Comparison of ENCODE assay signal across 15 cellular contexts in genomic region chr6:170393807-170394399, GRCh38.
DNase-seq lines count a peak whose midpoint lies in the region; TF ChIP-seq lines count a peak whose summit lies in the region.
"Had no signal": no experiment of that assay in that cellular context is flagged by ENCODE, and none has a peak within 500 bp of the region (broad histone marks: within the 10 kb centered on the region; RNA-seq: fewer than 3 reads in every experiment).

No MANE protein-coding gene starts in this region.

- no peaks in the 10 kb centered on the region for H3K9me3 Mint-ChIP-seq in activated CD4-positive, alpha-beta T cell treated with anti-CD3 and anti-CD28 coated beads, Interleukin-2, amount 10 ng/mL, durations not matched to agents 7 days and 5 days
- H3K9me3 Mint-ChIP-seq in type B pancreatic cell, result no peaks in the 10 kb centered on the region

- no peak overlapping the region for H3K27ac Mint-ChIP-seq in activated CD4-positive, alpha-beta T cell treated with anti-CD3 and anti-CD28 coated beads, Interleukin-2, amount 10 ng/mL, durations not matched to agents 7 days and 5 days
- no peak overlapping the region for H3K27ac Mint-ChIP-seq in type B pancreatic cell

- DNase-seq in activated CD4-positive, alpha-beta T cell treated with anti-CD3 and anti-CD28 coated beads, Interleukin-2, amount 10 ng/mL, durations not matched to agents 7 days and 5 days, result peak; percentile 10
- DNase-seq in activated CD4-positive, alpha-beta T cell treated with anti-CD3 and anti-CD28 coated beads for 4 hours, result no peak
- no peak for DNase-seq in RWPE1 (ENCODE audit: low spot score)
- DNase-seq in amniotic epithelial cell (ENCODE audit: low read depth), result peak; percentile 38
- DNase-seq in stimulated activated CD4-positive, alpha-beta T cell treated with anti-CD3 and anti-CD28 coated beads, Interleukin-4, amount 100 ng/mL, for 48 hours (ENCODE audit: low read depth in 2 of 2), result peak; percentile 7 to 8
- DNase-seq in type B pancreatic cell (ENCODE audit: extremely low spot score, unreplicated experiment), result no peak
- no peak for DNase-seq in GF-D8 (lab: John Stamatoyannopoulos, UW)
- DNase-seq in OCI-M1 (lab: John Stamatoyannopoulos, UW), result no peak
- DNase-seq: activated naive CD4-positive, alpha-beta T cell; left ventricle myocardium inferior; NCI-H748 treated with DMSO at 0.1 percent for 48 hours; tibial artery; WERI-Rb-1 had no signal

- no peaks in the 10 kb centered on the region for H3K27me3 Mint-ChIP-seq in activated CD4-positive, alpha-beta T cell treated with anti-CD3 and anti-CD28 coated beads, Interleukin-2, amount 10 ng/mL, durations not matched to agents 7 days and 5 days
- H3K27me3 Mint-ChIP-seq in type B pancreatic cell, result no peaks in the 10 kb centered on the region

- H3K4me1 Mint-ChIP-seq in activated CD4-positive, alpha-beta T cell treated with anti-CD3 and anti-CD28 coated beads, Interleukin-2, amount 10 ng/mL, durations not matched to agents 7 days and 5 days, result peaks cover 6% of the 10 kb centered on the region
- peaks cover 4% of the 10 kb centered on the region for H3K4me1 Mint-ChIP-seq in type B pancreatic cell (ENCODE audit: unreplicated experiment)

- CTCF ChIA-PET in activated CD4-positive, alpha-beta T cell treated with anti-CD3 and anti-CD28 coated beads, Interleukin-2, amount 10 ng/mL, durations not matched to agents 7 days and 5 days (lab: Charles Lee), result interaction anchor here (0.6 to 1.2 kb wide), 4 partner anchors 9 to 55 kb away, joined by 3 to 4 read pairs (median 3); no protein-coding TSS in a partner anchor
- CTCF ChIA-PET in RWPE1 (lab: Yijun Ruan, JAX), result interaction anchor here (0.5 kb wide), 1 partner anchor 43 kb away, joined by 3 read pairs; no protein-coding TSS in a partner anchor

- H3K36me3 Mint-ChIP-seq in activated CD4-positive, alpha-beta T cell treated with anti-CD3 and anti-CD28 coated beads, Interleukin-2, amount 10 ng/mL, durations not matched to agents 7 days and 5 days (ENCODE audit: low read depth), result peaks cover 51% of the 10 kb centered on the region
- peaks cover 55% of the 10 kb centered on the region for H3K36me3 Mint-ChIP-seq in type B pancreatic cell

- POLR2A ChIA-PET in activated CD4-positive, alpha-beta T cell treated with anti-CD3 and anti-CD28 coated beads, Interleukin-2, amount 10 ng/mL, durations not matched to agents 7 days and 5 days (lab: Charles Lee), result no interaction called here
- POLR2A ChIA-PET in RWPE1 (lab: Yijun Ruan, JAX; ENCODE audit: low non-redundant PET), result no interaction called here

- no peak overlapping the region for H3K4me3 Mint-ChIP-seq in activated CD4-positive, alpha-beta T cell treated with anti-CD3 and anti-CD28 coated beads, Interleukin-2, amount 10 ng/mL, durations not matched to agents 7 days and 5 days
- H3K4me3 Mint-ChIP-seq in type B pancreatic cell, result no peak overlapping the region

- H3K27ac ChIP-seq in RWPE1, result peak overlapping the region; percentile 32
- H3K27ac ChIP-seq: A549, left ventricle myocardium inferior, parathyroid adenoma, tibial artery, WERI-Rb-1 had no signal

- no peak for TF ChIP-seq CTCF in RWPE1 (conservative IDR thresholded peaks at IDR 0.05; ENCODE audit: low read depth)
- no peak for TF ChIP-seq CTCF in type B pancreatic cell (conservative IDR thresholded peaks at IDR 0.05)

Comparison
In these comparisons a context has a peak if more than half of its experiments do, and no peak if none do; other contexts are left out.
1. DNase-seq: peak in activated CD4-positive, alpha-beta T cell treated with anti-CD3 and anti-CD28 coated beads, Interleukin-2, amount 10 ng/mL, durations not matched to agents 7 days and 5 days (single experiment), amniotic epithelial cell (single experiment) and stimulated activated CD4-positive, alpha-beta T cell treated with anti-CD3 and anti-CD28 coated beads, Interleukin-4, amount 100 ng/mL, for 48 hours (2 of 2); none in activated CD4-positive, alpha-beta T cell treated with anti-CD3 and anti-CD28 coated beads for 4 hours (0 of 2), RWPE1 (single experiment), type B pancreatic cell (single experiment), GF-D8 (single experiment) and OCI-M1 (single experiment).